ENCODE assay signal across 8 cellular contexts in genomic region chr1:2192031-2192995, GRCh38. TPM values are rescaled to one million over a fixed set of nuclear protein-coding genes. Genes with fewer than 3 reads are reported as not detected.
DNase-seq lines count a peak whose midpoint lies in the region; ATAC-seq and TF ChIP-seq lines count a peak whose summit lies in the region.

No MANE protein-coding gene starts in this region.

- no peaks in the 10 kb centered on the region for H3K27me3 Mint-ChIP-seq in activated naive CD4-positive, alpha-beta T cell treated with anti-CD3 and anti-CD28 coated beads, Interleukin-2, amount 50 U/mL, for 24 hours
- H3K27me3 Mint-ChIP-seq in central memory CD8-positive, alpha-beta T cell = no peaks in the 10 kb centered on the region
- H3K27me3 Mint-ChIP-seq in type B pancreatic cell = no peaks in the 10 kb centered on the region

- H3K4me3 ChIP-seq in muscle layer of duodenum (ENCODE audit: low read depth in 1 of 2, low read length in 2 of 2) = peak overlapping the region in 1 of 2 donors; percentile 30

- no peaks in the 10 kb centered on the region for H3K9me3 Mint-ChIP-seq in activated naive CD4-positive, alpha-beta T cell treated with anti-CD3 and anti-CD28 coated beads, Interleukin-2, amount 50 U/mL, for 24 hours
- H3K9me3 Mint-ChIP-seq in central memory CD8-positive, alpha-beta T cell = no peaks in the 10 kb centered on the region
- no peaks in the 10 kb centered on the region for H3K9me3 Mint-ChIP-seq in type B pancreatic cell

- peaks cover 12% of the 10 kb centered on the region for H3K4me1 Mint-ChIP-seq in activated naive CD4-positive, alpha-beta T cell treated with anti-CD3 and anti-CD28 coated beads, Interleukin-2, amount 50 U/mL, for 24 hours
- peaks cover 5% of the 10 kb centered on the region for H3K4me1 Mint-ChIP-seq in central memory CD8-positive, alpha-beta T cell
- peaks cover 7% of the 10 kb centered on the region for H3K4me1 Mint-ChIP-seq in type B pancreatic cell (ENCODE audit: unreplicated experiment)

- H3K36me3 ChIP-seq in muscle layer of duodenum (ENCODE audit: control insufficient read depth in 1 of 2, insufficient read depth in 2 of 2, low read length in 2 of 2) = no peaks in the 10 kb centered on the region

- H3K27me3 ChIP-seq in muscle layer of duodenum (ENCODE audit: low read depth, low read length) = no peaks in the 10 kb centered on the region

- H3K4me3 Mint-ChIP-seq in activated naive CD4-positive, alpha-beta T cell treated with anti-CD3 and anti-CD28 coated beads, Interleukin-2, amount 50 U/mL, for 24 hours = peak overlapping the region; percentile 15
- H3K4me3 Mint-ChIP-seq in central memory CD8-positive, alpha-beta T cell = peak overlapping the region; percentile 81
- H3K4me3 Mint-ChIP-seq in type B pancreatic cell = peak overlapping the region; percentile 63

- H3K27ac ChIP-seq in muscle layer of duodenum (ENCODE audit: low read length) = peak overlapping the region; percentile 42

- peak overlapping the region; percentile 17 for H3K27ac Mint-ChIP-seq in activated naive CD4-positive, alpha-beta T cell treated with anti-CD3 and anti-CD28 coated beads, Interleukin-2, amount 50 U/mL, for 24 hours
- H3K27ac Mint-ChIP-seq in central memory CD8-positive, alpha-beta T cell (ENCODE audit: low read depth) = peak overlapping the region; percentile 39
- no peak overlapping the region for H3K27ac Mint-ChIP-seq in type B pancreatic cell

- H3K9me3 ChIP-seq in muscle layer of duodenum (ENCODE audit: control insufficient read depth in 1 of 2, low read length in 2 of 2) = no peaks in the 10 kb centered on the region

- ATAC-seq in central memory CD8-positive, alpha-beta T cell (replicated peaks; ENCODE audit: extremely low read depth, poor library complexity, severe bottlenecking) = no peak
- ATAC-seq in GM18907 (IDR thresholded peaks at IDR 0.05; ENCODE audit: unreplicated experiment) = no peak
- no peak for ATAC-seq in HG03280 (IDR thresholded peaks at IDR 0.05; ENCODE audit: unreplicated experiment)

- DNase-seq in activated naive CD4-positive, alpha-beta T cell (lab: John Stamatoyannopoulos, UW) = no peak
- DNase-seq in central memory CD8-positive, alpha-beta T cell (ENCODE audit: low spot score in 2 of 2) = no peak
- DNase-seq in type B pancreatic cell (ENCODE audit: extremely low spot score, unreplicated experiment) (no peak), mesenteric fat pad (ENCODE audit: low spot score) (no peak)

- no peaks in the 10 kb centered on the region for H3K36me3 Mint-ChIP-seq in activated naive CD4-positive, alpha-beta T cell treated with anti-CD3 and anti-CD28 coated beads, Interleukin-2, amount 50 U/mL, for 24 hours
- peaks cover 11% of the 10 kb centered on the region for H3K36me3 Mint-ChIP-seq in central memory CD8-positive, alpha-beta T cell (ENCODE audit: insufficient read depth)
- H3K36me3 Mint-ChIP-seq in type B pancreatic cell = no peaks in the 10 kb centered on the region

- no peak for TF ChIP-seq CTCF in type B pancreatic cell (conservative IDR thresholded peaks at IDR 0.05)

- H3K4me1 ChIP-seq in muscle layer of duodenum (ENCODE audit: control insufficient read depth in 1 of 2, insufficient read depth in 2 of 2, low read length in 2 of 2) = peaks cover 17 to 51% of the 10 kb centered on the region in 2 donors

RNA-seq across cellular contexts. Expression of gene FAAP20, which starts 2.3 kb away (rescaled TPM):
- total RNA-seq in type B pancreatic cell (ENCODE audit: low replicate concordance) (45.8 and 73.8 TPM in 2 replicates), mesenteric fat pad (42.6 TPM)

RNA-seq across cellular contexts. Expression of gene SKI, which starts 35.8 kb away (rescaled TPM):
- total RNA-seq in type B pancreatic cell (ENCODE audit: low replicate concordance) = 52.7 and 55.7 TPM in 2 replicates
- 101 TPM for total RNA-seq in mesenteric fat pad

Comparison
In these comparisons a context has a peak if more than half of its experiments do, and no peak if none do; other contexts are left out.
1. H3K4me3 Mint-ChIP-seq: peak in every context shown above with its lines; median percentile 81 in central memory CD8-positive, alpha-beta T cell; 63 in type B pancreatic cell; 15 in activated naive CD4-positive, alpha-beta T cell treated with anti-CD3 and anti-CD28 coated beads, Interleukin-2, amount 50 U/mL, for 24 hours.